ENCODE assay signal across 8 cellular contexts in the genomic region with DNA sequence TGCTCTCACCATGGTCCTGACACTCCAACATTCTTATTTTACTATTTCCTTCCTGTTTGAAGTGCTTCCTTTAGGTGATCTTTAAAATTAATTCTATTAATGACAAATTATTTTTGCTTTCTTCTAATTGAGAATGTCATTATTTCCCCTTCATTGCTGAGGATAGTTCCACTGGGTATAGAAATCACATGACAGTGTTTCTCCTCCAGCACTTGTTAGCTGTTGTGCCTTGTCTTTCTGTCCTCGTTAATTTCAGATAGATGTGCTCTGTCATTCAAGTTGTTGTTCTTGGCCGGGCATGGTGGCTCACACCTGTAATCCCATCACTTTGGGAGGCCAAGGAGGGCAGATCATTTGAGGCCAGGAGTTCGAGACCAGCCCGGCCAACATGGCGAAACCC.
"Had no signal": no experiment of that assay in that cellular context is flagged by ENCODE, and none has a peak within 500 bp of the region (broad histone marks: within the 10 kb centered on the region; RNA-seq: fewer than 3 reads in every experiment).

No MANE protein-coding gene starts in this region.

- FAIRE-seq: G401.6, GM12878, GM12891, GM12892, GM18507, GM19239 had no signal

- DNase-seq: GDM1, GF-D8 had no signal

- H3K4me3 ChIP-seq: GM12878 had no signal

- ATAC-seq: GM12878 had no signal
